In genomic region chr19:48152552-48152951, GRCh38 we compare ENCODE assay signal across 8 cellular contexts. TPM values are rescaled to one million over a fixed set of nuclear protein-coding genes. Genes with fewer than 3 reads are reported as not detected.
DNase-seq lines count a peak whose midpoint lies in the region; ATAC-seq and TF ChIP-seq lines count a peak whose summit lies in the region.

No MANE protein-coding gene starts in this region.

- DNase-seq in cardiac muscle cell (ENCODE audit: low read depth in 1 of 2, low spot score in 1 of 2) = peak; percentile 62 to 68
- no peak for DNase-seq in Right ventricle myocardium inferior (ENCODE audit: missing footprints)
- DNase-seq in NCI-H345 treated with DMSO at 0.1 percent for 48 hours (lab: John Stamatoyannopoulos, UW; ENCODE audit: unreplicated experiment) = peak; percentile 6
- peak; percentile 64 to 66 for DNase-seq in activated CD4-positive, alpha-beta T cell treated with anti-CD3 and anti-CD28 coated beads, Interleukin-2, amount 50 U/mL, for 4 hours
- peak; percentile 85 to 98 for DNase-seq in dermis microvascular lymphatic vessel endothelial cell (ENCODE audit: low read depth in 2 of 2)
- DNase-seq in medulla oblongata (ENCODE audit: extremely low spot score) = peak; percentile 80
- peak; percentile 48 to 52 for DNase-seq in stimulated activated CD8-positive, alpha-beta memory T cell treated with anti-CD3 and anti-CD28 coated beads, Interleukin-2, amount 100 ng/mL, for 1 hour (ENCODE audit: low read depth in 2 of 2)

- ATAC-seq in Right ventricle myocardium inferior (no peak), GM21576 (IDR thresholded peaks at IDR 0.05; ENCODE audit: unreplicated experiment) (no peak)

- H3K9me3 ChIP-seq in cardiac muscle cell (ENCODE audit: low read depth) = no peaks in the 10 kb centered on the region

- no peak overlapping the region for H3K27ac ChIP-seq in cardiac muscle cell

- no peak overlapping the region for H3K4me3 ChIP-seq in cardiac muscle cell

- peaks cover 4% of the 10 kb centered on the region for H3K36me3 ChIP-seq in cardiac muscle cell

- no peaks in the 10 kb centered on the region for H3K4me1 ChIP-seq in cardiac muscle cell (ENCODE audit: low read depth)

- intact Hi-C loops in Right ventricle myocardium inferior (cut with DNase I) = loop anchor here (1.0 kb wide), 1 partner anchor 45 kb away; no protein-coding TSS in a partner anchor

- H3K27me3 ChIP-seq in cardiac muscle cell = no peaks in the 10 kb centered on the region

- peak; percentile 68 for TF ChIP-seq CTCF in cardiac muscle cell (IDR thresholded peaks at IDR 0.05; ENCODE audit: low read depth, low read length)

RNA-seq across cellular contexts. Expression of gene LIG1, which starts 17.6 kb away (rescaled TPM):
- 42.0 and 52.5 TPM in 2 replicates for total RNA-seq in cardiac muscle cell
- 53.3 and 57.2 TPM in 2 replicates for polyA plus RNA-seq in cardiac muscle cell
- 3.3 TPM for total RNA-seq in Right ventricle myocardium inferior
- total RNA-seq in dermis microvascular lymphatic vessel endothelial cell = 27.3 and 37.5 TPM in 2 replicates

RNA-seq across cellular contexts. Expression of gene ZSWIM9, which starts 17.9 kb away (rescaled TPM):
- total RNA-seq in cardiac muscle cell = 7.0 and 7.8 TPM in 2 replicates
- 1.5 and 2.0 TPM in 2 replicates for polyA plus RNA-seq in cardiac muscle cell
- total RNA-seq in Right ventricle myocardium inferior = 6.6 TPM
- total RNA-seq in dermis microvascular lymphatic vessel endothelial cell = 2.2 and 3.3 TPM in 2 replicates

RNA-seq across cellular contexts. Expression of gene PLA2G4C, which starts 41.9 kb away (rescaled TPM):
- total RNA-seq in cardiac muscle cell (1.5 and 4.5 TPM in 2 replicates), Right ventricle myocardium inferior (40.8 TPM), dermis microvascular lymphatic vessel endothelial cell (67.7 and 108 TPM in 2 replicates)
- 4.3 and 5.5 TPM in 2 replicates for polyA plus RNA-seq in cardiac muscle cell
